22 cellular contexts compared by ENCODE assay signal in the genomic region with DNA sequence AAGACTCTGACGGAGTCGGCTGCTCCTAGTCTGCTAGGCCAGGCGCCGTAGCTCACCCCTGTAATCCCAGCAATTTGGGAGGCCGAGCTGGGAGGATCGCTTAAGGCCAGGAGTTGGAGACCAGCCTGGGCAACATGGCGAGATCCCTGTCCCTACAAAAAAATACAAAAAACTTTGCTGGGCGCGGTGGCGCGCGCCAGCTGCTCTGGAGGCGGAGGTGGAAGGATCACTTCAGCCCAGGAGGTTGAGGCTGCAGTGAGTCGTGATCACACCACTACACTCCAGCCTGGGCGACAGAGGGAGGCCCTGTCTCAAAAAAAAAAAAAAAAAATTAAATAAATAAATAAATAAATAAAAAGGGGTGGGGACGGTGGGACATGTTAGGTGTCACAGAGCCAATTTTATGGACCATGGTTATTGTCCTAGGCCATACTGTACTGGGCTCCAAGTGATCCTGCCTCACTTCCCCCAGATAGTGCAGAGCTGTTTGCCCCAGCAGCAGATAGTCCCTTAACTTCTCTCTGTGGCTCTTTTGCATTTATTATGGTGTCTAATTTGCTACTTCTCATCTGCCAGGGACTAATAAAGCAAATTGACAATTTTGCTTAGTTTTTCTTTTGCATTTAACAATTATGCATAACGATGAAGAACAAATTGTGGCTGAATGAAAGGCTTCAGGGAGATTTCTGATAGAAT. TPM values are rescaled to one million over a fixed set of nuclear protein-coding genes. Genes with fewer than 3 reads are reported as not detected.
DNase-seq lines count a peak whose midpoint lies in the region; ATAC-seq and TF ChIP-seq lines count a peak whose summit lies in the region.
"Had no signal": no experiment of that assay in that cellular context is flagged by ENCODE, and none has a peak within 500 bp of the region (broad histone marks: within the 10 kb centered on the region; RNA-seq: fewer than 3 reads in every experiment).

No MANE protein-coding gene starts in this region.

- peaks cover 4 to 49% (median 24%) of the 10 kb centered on the region in 12 donors for H3K4me1 ChIP-seq in heart left ventricle

- intact Hi-C loops in heart left ventricle (cut with DNase I) = no loop called here
- intact Hi-C loops in Right ventricle myocardium superior (cut with DNase I) = no loop called here

- no peak overlapping the region for H3K4me3 ChIP-seq in heart left ventricle
- H3K4me3 ChIP-seq: GM12878, GM23248 had no signal

- no peak for ATAC-seq in heart left ventricle
- ATAC-seq in Right ventricle myocardium superior (ENCODE audit: poor library complexity) = no peak
- ATAC-seq in WTC11 = no peak
- no peak for ATAC-seq in naive thymus-derived CD8-positive, alpha-beta T cell
- ATAC-seq in GM21360 (IDR thresholded peaks at IDR 0.05; ENCODE audit: unreplicated experiment) = no peak
- ATAC-seq: GM12878, Right ventricle myocardium inferior had no signal

- POLR2A ChIA-PET in WTC11 (lab: Charles Lee) = no interaction called here
- POLR2A ChIA-PET in naive thymus-derived CD8-positive, alpha-beta T cell (lab: Charles Lee) = interaction anchor here (0.6 kb wide), 1 partner anchor 210 kb away, joined by 3 read pairs; no protein-coding TSS in a partner anchor

- no peaks in the 10 kb centered on the region for H3K9me3 ChIP-seq in heart left ventricle

- no peaks in the 10 kb centered on the region for H3K36me3 ChIP-seq in heart left ventricle

- 89 to 94% (median 90%) methylated on average over 17 of the region's 17 CpGs for WGBS in heart left ventricle, 4 donors

- no peak for DNase-seq in heart left ventricle
- DNase-seq in Right ventricle myocardium superior = no peak
- no peak for DNase-seq in WTC11 (ENCODE audit: low spot score)
- no peak for DNase-seq in naive thymus-derived CD8-positive, alpha-beta T cell
- DNase-seq in NCI-H1417 treated with DMSO at 0.1 percent for 48 hours (lab: John Stamatoyannopoulos, UW) = no peak
- DNase-seq in NCI-H146 (lab: John Stamatoyannopoulos, UW) = no peak
- no peak for DNase-seq in NCI-H1105 (lab: John Stamatoyannopoulos, UW)
- DNase-seq: ACHN, DMS79, MM.1S, NCI-H1105 treated with DMSO at 0.1 percent for 48 hours, NCI-H1930, NCI-H2171, NCI-H446 treated with DMSO at 0.1 percent for 48 hours, NCI-H748 treated with DMSO at 0.1 percent for 48 hours had no signal

- no peak overlapping the region for H3K4me3 Mint-ChIP-seq in WTC11
- no peak overlapping the region for H3K4me3 Mint-ChIP-seq in naive thymus-derived CD8-positive, alpha-beta T cell
- H3K4me3 Mint-ChIP-seq: CD4-positive, alpha-beta T cell had no signal

- H3K27me3 Mint-ChIP-seq in WTC11 (ENCODE audit: low read depth) = no peaks in the 10 kb centered on the region
- H3K27me3 Mint-ChIP-seq in naive thymus-derived CD8-positive, alpha-beta T cell = no peaks in the 10 kb centered on the region
- H3K27me3 Mint-ChIP-seq: CD4-positive, alpha-beta T cell had no signal

- no peak for TF ChIP-seq POLR2A in heart left ventricle (IDR thresholded peaks at IDR 0.05)

- H3K4me1 Mint-ChIP-seq in WTC11 = peaks cover 14% of the 10 kb centered on the region
- H3K4me1 Mint-ChIP-seq in naive thymus-derived CD8-positive, alpha-beta T cell = peaks cover 29 to 60% (median 50%) of the 10 kb centered on the region in 4 donors

- no peaks in the 10 kb centered on the region for H3K36me3 Mint-ChIP-seq in WTC11
- H3K36me3 Mint-ChIP-seq in naive thymus-derived CD8-positive, alpha-beta T cell = no peaks in the 10 kb centered on the region

- CTCF ChIA-PET in WTC11 (lab: Charles Lee) = interaction anchor here (1.0 to 1.8 kb wide), 3 partner anchors 18 to 75 kb away, joined by 3 to 7 read pairs (median 3); no protein-coding TSS in a partner anchor

- H3K27ac Mint-ChIP-seq in WTC11 = no peak overlapping the region
- peak overlapping the region in 6 of 10 donors; percentile 2 to 86 (median 42) for H3K27ac Mint-ChIP-seq in naive thymus-derived CD8-positive, alpha-beta T cell
- H3K27ac Mint-ChIP-seq: CD4-positive, alpha-beta T cell had no signal

- no peaks in the 10 kb centered on the region for H3K27me3 ChIP-seq in heart left ventricle

- no peak for TF ChIP-seq CTCF in heart left ventricle (IDR thresholded peaks at IDR 0.05)
- no peak for TF ChIP-seq CTCF in WTC11 (IDR thresholded peaks at IDR 0.05)

- peak overlapping the region in 9 of 12 donors; percentile 13 to 71 (median 46) for H3K27ac ChIP-seq in heart left ventricle
- H3K27ac ChIP-seq: GM23248, KMS-11 had no signal

- H3K9me3 Mint-ChIP-seq in WTC11 = no peaks in the 10 kb centered on the region
- no peaks in the 10 kb centered on the region for H3K9me3 Mint-ChIP-seq in naive thymus-derived CD8-positive, alpha-beta T cell
- H3K9me3 Mint-ChIP-seq: CD4-positive, alpha-beta T cell had no signal

TF ChIP-seq in WTC11, 78 proteins besides CTCF, POLR2A, EP300 and RAD21:
- no peak for TF ChIP-seq JUN (CRISPR knock-in tag; IDR thresholded peaks at IDR 0.05)
- TF ChIP-seq E2F4 (CRISPR knock-in tag; IDR thresholded peaks at IDR 0.05; ENCODE audit: borderline replicate concordance, low read depth) = no peak
- no peak for TF ChIP-seq FOXJ3 (CRISPR knock-in tag; IDR thresholded peaks at IDR 0.05; ENCODE audit: borderline replicate concordance)
- no peak for TF ChIP-seq RELA (CRISPR knock-in tag; IDR thresholded peaks at IDR 0.05; ENCODE audit: borderline replicate concordance)
- TF ChIP-seq ESRRA (CRISPR knock-in tag; IDR thresholded peaks at IDR 0.05; ENCODE audit: borderline replicate concordance) = no peak
- peak; percentile 78 for TF ChIP-seq ZNF121 (CRISPR knock-in tag; IDR thresholded peaks at IDR 0.05)

RNA-seq across cellular contexts. Expression of gene PI16, which starts 5.2 kb away (rescaled TPM):
- total RNA-seq in heart left ventricle = 10 to 100 TPM in 7 of 9 donors, 1 to 10 TPM in 2; 7.5 to 36.2 (median 12.1) TPM
- 10 to 100 TPM in 1 of 2 donors, 1 to 10 TPM in 1; 5.7 to 23.5 TPM for polyA plus RNA-seq in heart left ventricle
- 27.8 TPM for total RNA-seq in Right ventricle myocardium superior
- 0.09 to 0.17 TPM in 2 of 3 replicates, not detected in the other for total RNA-seq in WTC11 (2021)
- 1 to 10 TPM in 1 of 2 experiments, under 1 TPM in 1; 0.65 to 1.1 TPM for total RNA-seq in naive thymus-derived CD8-positive, alpha-beta T cell
- 1 to 10 TPM; 1.2 to 6.4 (median 3.5) TPM for polyA plus RNA-seq in naive thymus-derived CD8-positive, alpha-beta T cell
- total RNA-seq: G401, GM12878 had no signal

RNA-seq across cellular contexts. Expression of gene MTCH1, which starts 26.3 kb away (rescaled TPM):
- 100 to 1,000 TPM; 144 to 320 (median 193) TPM for total RNA-seq in heart left ventricle
- polyA plus RNA-seq in heart left ventricle = 100 to 1,000 TPM; 104 to 367 TPM
- 205 TPM for total RNA-seq in Right ventricle myocardium superior
- 198 to 207 TPM (median 204 TPM) in 3 replicates for total RNA-seq in WTC11 (2021)
- total RNA-seq in naive thymus-derived CD8-positive, alpha-beta T cell = 100 to 1,000 TPM; 137 to 143 TPM
- 10 to 100 TPM; 63.2 to 78.3 (median 74.8) TPM for polyA plus RNA-seq in naive thymus-derived CD8-positive, alpha-beta T cell

RNA-seq across cellular contexts. Expression of gene FGD2, which starts 45.8 kb away (rescaled TPM):
- total RNA-seq in heart left ventricle (10 to 100 TPM in 2 of 9 donors, 1 to 10 TPM in 7; 1.4 to 45.8 (median 4.9) TPM), Right ventricle myocardium superior (5.7 TPM), WTC11 (2021) (0.31 to 0.78 TPM (median 0.44 TPM) in 3 replicates)
- 1 to 10 TPM; 4.1 to 6.9 TPM for polyA plus RNA-seq in heart left ventricle
- total RNA-seq in naive thymus-derived CD8-positive, alpha-beta T cell = 1 to 10 TPM; 7.2 to 7.4 TPM
- under 1 TPM in 1 of 3 donors, not detected in 2; 0.25 TPM for polyA plus RNA-seq in naive thymus-derived CD8-positive, alpha-beta T cell
- total RNA-seq: GM23248 had no signal
- polyA plus RNA-seq: GM23248 had no signal
